Comparison of ENCODE assay signal across 8 cellular contexts in the genomic region with DNA sequence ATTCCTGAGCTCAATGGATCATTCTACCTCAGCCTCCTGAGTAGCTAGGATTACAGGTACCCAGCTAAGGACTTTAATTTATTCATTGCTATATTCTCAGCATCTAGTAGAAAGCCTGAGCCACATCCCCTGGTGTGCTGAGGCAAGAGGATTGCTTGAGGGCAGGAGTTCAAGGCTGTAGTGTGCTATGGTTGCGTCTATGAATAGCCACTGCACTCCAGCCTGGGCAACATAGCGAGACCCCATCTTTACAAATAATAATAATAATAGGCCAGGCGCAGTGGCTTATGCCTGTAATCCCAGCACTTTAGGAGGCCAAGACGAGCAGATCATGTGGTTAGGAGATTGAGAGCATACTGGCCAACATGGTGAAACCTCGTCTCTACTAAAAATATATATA.
"Had no signal": no experiment of that assay in that cellular context is flagged by ENCODE, and none has a peak within 500 bp of the region (broad histone marks: within the 10 kb centered on the region; RNA-seq: fewer than 3 reads in every experiment).

No MANE protein-coding gene starts in this region.

- H3K9ac ChIP-seq: GM23248 had no signal

- H3K4me3 ChIP-seq: GM23248, HAP-1 had no signal

- DNase-seq: GM23248, GOT3, H7, IMR-90, KBM-7 had no signal

- H3K36me3 ChIP-seq: HAP-1 had no signal

- H3K27ac ChIP-seq: GM23248, HL-60 had no signal

- H3K9me3 ChIP-seq: HAP-1 had no signal

- ATAC-seq: HCT116 had no signal

- H2AFZ ChIP-seq: GM23248 had no signal
